8 cellular contexts compared by ENCODE assay signal in genomic region chr6:38638941-38639497, GRCh38. TPM values are rescaled to one million over a fixed set of nuclear protein-coding genes. Genes with fewer than 3 reads are reported as not detected.
DNase-seq lines count a peak whose midpoint lies in the region; ATAC-seq and TF ChIP-seq lines count a peak whose summit lies in the region.

No MANE protein-coding gene starts in this region.

- peak overlapping the region; percentile 60 for H3K27ac Mint-ChIP-seq in activated naive CD4-positive, alpha-beta T cell treated with anti-CD3 and anti-CD28 coated beads, Interleukin-2, amount 50 U/mL, for 24 hours

- peak; percentile 27 for ATAC-seq in GM19035 (IDR thresholded peaks at IDR 0.05; ENCODE audit: unreplicated experiment)
- ATAC-seq in HG03354 (IDR thresholded peaks at IDR 0.05; ENCODE audit: poor library complexity, severe bottlenecking, unreplicated experiment), result peak; percentile 32

- CTCF ChIA-PET in A673 (lab: Charles Lee), result no interaction called here

- no peaks in the 10 kb centered on the region for H3K36me3 ChIP-seq in A673 (ENCODE audit: insufficient read depth, low read length, poor library complexity, severe bottlenecking)
- peaks cover 8% of the 10 kb centered on the region for H3K36me3 ChIP-seq in SJSA1
- no peaks in the 10 kb centered on the region for H3K36me3 ChIP-seq in cardiac muscle cell
- no peaks in the 10 kb centered on the region for H3K36me3 ChIP-seq in prostate gland
- no peaks in the 10 kb centered on the region for H3K36me3 ChIP-seq in urinary bladder (ENCODE audit: insufficient read depth)

- H3K27ac ChIP-seq in A673 (ENCODE audit: low read depth, low read length, poor library complexity, severe bottlenecking), result peak overlapping the region; percentile 86
- H3K27ac ChIP-seq in SJSA1, result peak overlapping the region; percentile 81
- peak overlapping the region; percentile 85 for H3K27ac ChIP-seq in cardiac muscle cell
- H3K27ac ChIP-seq in prostate gland, result peak overlapping the region; percentile 89 to 91
- H3K27ac ChIP-seq in urinary bladder (ENCODE audit: low read depth), result peak overlapping the region; percentile 89

- TF ChIP-seq CTCF in A673 (conservative IDR thresholded peaks at IDR 0.05; ENCODE audit: low read depth, low read length) (no peak), cardiac muscle cell (IDR thresholded peaks at IDR 0.05; ENCODE audit: low read depth, low read length) (no peak), prostate gland (IDR thresholded peaks at IDR 0.05) (no peak)

- H3K9me3 ChIP-seq in A673 (ENCODE audit: low read depth, low read length, poor library complexity, severe bottlenecking) (no peaks in the 10 kb centered on the region), SJSA1 (replicated peaks) (no peaks in the 10 kb centered on the region), cardiac muscle cell (ENCODE audit: low read depth) (no peaks in the 10 kb centered on the region), prostate gland (no peaks in the 10 kb centered on the region)

- BruUV-seq in A673 (replicated peaks; lab: Mats Ljungman, UMichigan), result TSS peak; percentile 42

- POLR2A ChIA-PET in A673 (lab: Charles Lee; ENCODE audit: low non-redundant PET), result no interaction called here

- no peaks in the 10 kb centered on the region for H3K9me3 Mint-ChIP-seq in activated naive CD4-positive, alpha-beta T cell treated with anti-CD3 and anti-CD28 coated beads, Interleukin-2, amount 50 U/mL, for 24 hours

- no peaks in the 10 kb centered on the region for H3K27me3 Mint-ChIP-seq in activated naive CD4-positive, alpha-beta T cell treated with anti-CD3 and anti-CD28 coated beads, Interleukin-2, amount 50 U/mL, for 24 hours

- H3K4me1 ChIP-seq in A673 (ENCODE audit: insufficient read depth, low read length, poor library complexity, severe bottlenecking), result peaks cover 3% of the 10 kb centered on the region
- peaks cover 14% of the 10 kb centered on the region for H3K4me1 ChIP-seq in SJSA1 (replicated peaks)
- H3K4me1 ChIP-seq in cardiac muscle cell (ENCODE audit: low read depth), result peaks cover 8% of the 10 kb centered on the region
- peaks cover 7% of the 10 kb centered on the region for H3K4me1 ChIP-seq in prostate gland (replicated peaks)
- no peaks in the 10 kb centered on the region for H3K4me1 ChIP-seq in urinary bladder (ENCODE audit: insufficient read depth)

- no peaks in the 10 kb centered on the region for H3K36me3 Mint-ChIP-seq in activated naive CD4-positive, alpha-beta T cell treated with anti-CD3 and anti-CD28 coated beads, Interleukin-2, amount 50 U/mL, for 24 hours

- peak; percentile 33 for TF ChIP-seq POLR2A in prostate gland (IDR thresholded peaks at IDR 0.05)

- peak overlapping the region; percentile 78 for H3K4me3 ChIP-seq in A673 (ENCODE audit: low read depth, low read length, poor library complexity, severe bottlenecking)
- H3K4me3 ChIP-seq in SJSA1, result peak overlapping the region; percentile 92
- H3K4me3 ChIP-seq in cardiac muscle cell, result peak overlapping the region; percentile 63
- H3K4me3 ChIP-seq in prostate gland, result peak overlapping the region; percentile 78 to 83
- peak overlapping the region; percentile 73 for H3K4me3 ChIP-seq in urinary bladder (ENCODE audit: low read depth, low read length)

- intact Hi-C loops in A673 (cut with micrococcal nuclease; ENCODE audit: unreplicated experiment), result no loop called here
- intact Hi-C loops in prostate gland (cut with DNase I), result no loop called here

- DNase-seq in A673 (ENCODE audit: low spot score), result no peak
- peak in 1 of 2 experiments; percentile 51 for DNase-seq in SJSA1 (ENCODE audit: low read depth in 1 of 2, low spot score in 2 of 2)
- DNase-seq in cardiac muscle cell (ENCODE audit: low read depth in 1 of 2, low spot score in 1 of 2), result peak; percentile 40 to 68
- no peak for DNase-seq in prostate gland (ENCODE audit: low spot score)

- 3% methylated on average over 14 of the region's 15 CpGs for WGBS in prostate gland
- WGBS in urinary bladder, result 5% methylated on average over 15 of the region's 15 CpGs

- H3K4me1 Mint-ChIP-seq in activated naive CD4-positive, alpha-beta T cell treated with anti-CD3 and anti-CD28 coated beads, Interleukin-2, amount 50 U/mL, for 24 hours, result peaks cover 64% of the 10 kb centered on the region

- H3K4me3 Mint-ChIP-seq in activated naive CD4-positive, alpha-beta T cell treated with anti-CD3 and anti-CD28 coated beads, Interleukin-2, amount 50 U/mL, for 24 hours, result peak overlapping the region; percentile 92

- H3K27me3 ChIP-seq in A673 (replicated peaks; ENCODE audit: insufficient read depth, low read depth, low read length, poor library complexity) (no peaks in the 10 kb centered on the region), SJSA1 (replicated peaks) (no peaks in the 10 kb centered on the region; the same call in 1 of the 2 replicates), cardiac muscle cell (peaks cover 3% of the 10 kb centered on the region), prostate gland (replicated peaks; ENCODE audit: insufficient read depth) (no peaks in the 10 kb centered on the region)

RNA-seq across cellular contexts. Expression of gene BTBD9, which starts 0.7 kb away (rescaled TPM):
- 8.0 and 8.7 TPM in 2 replicates for total RNA-seq in A673 (2021)
- total RNA-seq in SJSA1 (2014; rRNA removed; shearing (Covaris generic)), result 6.3 and 8.5 TPM in 2 replicates
- 10.1 and 10.9 TPM in 2 replicates for total RNA-seq in cardiac muscle cell
- 8.4 and 10.4 TPM in 2 replicates for polyA plus RNA-seq in cardiac muscle cell
- 10 to 100 TPM; 11.2 to 17.4 TPM for total RNA-seq in prostate gland
- total RNA-seq in urinary bladder, result 34.2 TPM
- polyA plus RNA-seq in urinary bladder, result 5.3 TPM

Comparison
In these comparisons a context has a peak if more than half of its experiments do, and no peak if none do; other contexts are left out.
1. DNase-seq: peak in cardiac muscle cell (2 of 2); none in A673 (single experiment) and prostate gland (single experiment).
2. Peak in every context shown above with its lines, with median percentiles within 50 percentile points of each other: H3K27ac ChIP-seq and H3K4me3 ChIP-seq.